20 cellular contexts compared by ENCODE assay signal in the genomic region with DNA sequence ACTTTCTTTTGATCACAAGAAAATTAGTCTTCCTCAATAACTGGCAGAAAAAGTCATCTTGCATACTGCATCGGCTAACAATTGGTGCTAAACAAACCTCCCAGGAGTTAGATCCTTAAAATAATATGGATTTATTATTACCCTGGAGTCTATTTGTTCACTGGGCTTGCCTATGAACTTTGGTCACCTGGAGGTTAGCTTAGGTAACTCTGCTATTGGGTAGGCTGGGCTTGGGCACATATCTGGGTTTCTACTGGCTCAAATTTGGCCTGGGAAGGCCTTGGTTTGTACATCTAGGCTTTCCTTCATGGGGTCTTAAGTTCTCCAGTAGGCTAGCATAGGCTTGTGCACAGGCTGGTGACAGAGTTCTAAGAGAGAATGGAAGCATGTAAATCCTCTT.
DNase-seq lines count a peak whose midpoint lies in the region; ATAC-seq, FAIRE-seq and TF ChIP-seq lines count a peak whose summit lies in the region.
"Had no signal": no experiment of that assay in that cellular context is flagged by ENCODE, and none has a peak within 500 bp of the region (broad histone marks: within the 10 kb centered on the region; RNA-seq: fewer than 3 reads in every experiment).

No MANE protein-coding gene starts in this region.

- H2AFZ ChIP-seq in HepG2 (ENCODE audit: low read length) = no peak overlapping the region

- no peak for TF ChIP-seq RAD21 in HepG2 (CRISPR knock-in tag; IDR thresholded peaks at IDR 0.05)

- 4% methylated on average over 1 of the region's 1 CpG for WGBS in HepG2 (ENCODE audit: low lambda C conversion rate)
- 14 to 71% (median 50%) methylated on average over 1 of the region's 1 CpG for WGBS in small intestine, 3 donors

- ATAC-seq in HepG2 (peak; percentile 50), GM18505 (IDR thresholded peaks at IDR 0.05; ENCODE audit: unreplicated experiment) (no peak), HG03025 (IDR thresholded peaks at IDR 0.05; ENCODE audit: low FRiP score, unreplicated experiment) (no peak)

- POLR2A ChIA-PET in HepG2 (lab: Yijun Ruan, JAX) = no interaction called here

- H3K36me3 Mint-ChIP-seq in glutamatergic neuron (ENCODE audit: unreplicated experiment) = no peaks in the 10 kb centered on the region
- H3K36me3 Mint-ChIP-seq: CD14-positive monocyte; CD4-positive, alpha-beta memory T cell had no signal

- TF ChIP-seq POLR2A in HepG2 (IDR thresholded peaks at IDR 0.05; ENCODE audit: insufficient read depth in 1 of 2, low read depth in 2 of 2, low read length in 2 of 2) = no peak
- TF ChIP-seq POLR2A in GM18505 (IDR thresholded peaks at IDR 0.05; ENCODE audit: borderline replicate concordance, extremely low read depth, insufficient read depth, insufficient read length) = no peak

- H3K27me3 ChIP-seq in HepG2 (ENCODE audit: control insufficient read depth in 1 of 2, insufficient read depth in 2 of 2, low read length in 2 of 2) = no peaks in the 10 kb centered on the region
- no peaks in the 10 kb centered on the region for H3K27me3 ChIP-seq in small intestine (ENCODE audit: control insufficient read depth in 2 of 2, insufficient read depth in 2 of 2, low read length in 2 of 2)

- H3K9ac ChIP-seq in HepG2 (ENCODE audit: insufficient read depth, low read depth, low read length) = no peak overlapping the region
- H3K9ac ChIP-seq: KMS-11 had no signal

- TF ChIP-seq EP300 in HepG2 (IDR thresholded peaks at IDR 0.05; ENCODE audit: low read depth in 2 of 2, low read length in 2 of 2) = no peak
- no peak for TF ChIP-seq EP300 in HepG2 (CRISPR knock-in tag; IDR thresholded peaks at IDR 0.05; ENCODE audit: borderline replicate concordance)

- H3K4me1 Mint-ChIP-seq in glutamatergic neuron (ENCODE audit: low read depth, unreplicated experiment) = peaks cover 20% of the 10 kb centered on the region
- H3K4me1 Mint-ChIP-seq: CD14-positive monocyte; CD4-positive, alpha-beta memory T cell; H9 had no signal

- H3K9me3 ChIP-seq in HepG2 (ENCODE audit: low read length) (no peaks in the 10 kb centered on the region), small intestine (ENCODE audit: control insufficient read depth, low read depth) (no peaks in the 10 kb centered on the region)

- H3K4me3 ChIP-seq in HepG2 (replicated peaks in 1 of 3; ENCODE audit: insufficient read depth in 1 of 3, low read depth in 2 of 3, low read length in 3 of 3) (no peak overlapping the region), small intestine (ENCODE audit: low read depth in 1 of 2, low read length in 2 of 2) (no peak overlapping the region)

- no peaks in the 10 kb centered on the region for H3K79me2 ChIP-seq in HepG2 (ENCODE audit: insufficient read depth, low read length)

- CTCF ChIA-PET in HepG2 (lab: Yijun Ruan, JAX; ENCODE audit: low intra/inter-chr PET ratio, low total read pairs) = no interaction called here

- peaks cover 6% of the 10 kb centered on the region; the same call in 1 of the 2 replicates for H3K4me1 ChIP-seq in HepG2 (ENCODE audit: insufficient read depth, low read length)
- no peaks in the 10 kb centered on the region for H3K4me1 ChIP-seq in small intestine (ENCODE audit: control insufficient read depth in 2 of 2, insufficient read depth in 1 of 2, low read depth in 1 of 2, low read length in 1 of 2)

- in situ Hi-C loops in HepG2 (cut with HindIII; ENCODE audit: extremely low pct_ligation_motif_present, low pct_unique_long_range_greater_than_20kb) = no loop called here

- no peaks in the 10 kb centered on the region for H3K36me3 ChIP-seq in HepG2 (replicated peaks in 1 of 2; ENCODE audit: control insufficient read depth in 1 of 2, insufficient read depth in 2 of 2, low read length in 2 of 2)
- H3K36me3 ChIP-seq in small intestine (ENCODE audit: control insufficient read depth in 2 of 2, insufficient read depth in 2 of 2, low read length in 2 of 2) = no peaks in the 10 kb centered on the region

- peak overlapping the region; percentile 62 for H3K4me3 Mint-ChIP-seq in glutamatergic neuron (ENCODE audit: unreplicated experiment)
- H3K4me3 Mint-ChIP-seq: CD14-positive monocyte; CD4-positive, alpha-beta memory T cell; H9 had no signal

- no peak overlapping the region for H3K4me2 ChIP-seq in HepG2 (ENCODE audit: low read depth, low read length)
- H3K4me2 ChIP-seq: KMS-11 had no signal

- no TSS peak for BruUV-seq in HepG2 (replicated peaks; lab: Mats Ljungman, UMichigan)

- H3K27ac Mint-ChIP-seq in glutamatergic neuron (ENCODE audit: unreplicated experiment) = no peak overlapping the region
- H3K27ac Mint-ChIP-seq: CD14-positive monocyte; CD4-positive, alpha-beta memory T cell; H9 had no signal

- no peaks in the 10 kb centered on the region for H4K20me1 ChIP-seq in HepG2 (ENCODE audit: insufficient read depth, low read length)

- TF ChIP-seq CTCF in glutamatergic neuron (IDR thresholded peaks at IDR 0.05; ENCODE audit: partially characterized antibody, unreplicated experiment) (no peak), HepG2 (CRISPR knock-in tag; IDR thresholded peaks at IDR 0.05) (no peak)

- no peak overlapping the region for H3K27ac ChIP-seq in HepG2 (ENCODE audit: extremely low read length, insufficient read depth, low read length)
- H3K27ac ChIP-seq in small intestine (ENCODE audit: low read depth in 1 of 2, low read length in 1 of 2) = no peak overlapping the region
- H3K27ac ChIP-seq: KMS-11 had no signal

- intact Hi-C loops in HepG2 (cut with micrococcal nuclease; ENCODE audit: unreplicated experiment) = no loop called here

- no peak for FAIRE-seq in HepG2 (lab: Jason Lieb, UNC)
- no peak for FAIRE-seq in small intestine (lab: Jason Lieb, UNC)
- FAIRE-seq: A204.1, GM19239, H1, HTR-8/SVneo had no signal

- H3K27me3 Mint-ChIP-seq in glutamatergic neuron (ENCODE audit: unreplicated experiment) = peaks cover 5% of the 10 kb centered on the region
- H3K27me3 Mint-ChIP-seq: CD4-positive, alpha-beta memory T cell had no signal

- H3K9me3 Mint-ChIP-seq in glutamatergic neuron (ENCODE audit: unreplicated experiment) = peaks cover 9% of the 10 kb centered on the region

- peak; percentile 15 for DNase-seq in HuH-7 (ENCODE audit: low spot score)
- no peak for DNase-seq in glutamatergic neuron
- DNase-seq in HepG2 (ENCODE audit: low spot score) = peak; percentile 2
- peak; percentile 66 for DNase-seq in small intestine
- DNase-seq in Ammon's horn (ENCODE audit: low spot score) = no peak
- no peak for DNase-seq in inferior parietal cortex (ENCODE audit: extremely low spot score)
- DNase-seq: ACHN; CD4-positive, alpha-beta memory T cell; DMS153; DMS79; GDM1; H9 had no signal

TF ChIP-seq in HepG2, 621 proteins besides CTCF, POLR2A, EP300 and RAD21:
- TF ChIP-seq, protein P1, sequence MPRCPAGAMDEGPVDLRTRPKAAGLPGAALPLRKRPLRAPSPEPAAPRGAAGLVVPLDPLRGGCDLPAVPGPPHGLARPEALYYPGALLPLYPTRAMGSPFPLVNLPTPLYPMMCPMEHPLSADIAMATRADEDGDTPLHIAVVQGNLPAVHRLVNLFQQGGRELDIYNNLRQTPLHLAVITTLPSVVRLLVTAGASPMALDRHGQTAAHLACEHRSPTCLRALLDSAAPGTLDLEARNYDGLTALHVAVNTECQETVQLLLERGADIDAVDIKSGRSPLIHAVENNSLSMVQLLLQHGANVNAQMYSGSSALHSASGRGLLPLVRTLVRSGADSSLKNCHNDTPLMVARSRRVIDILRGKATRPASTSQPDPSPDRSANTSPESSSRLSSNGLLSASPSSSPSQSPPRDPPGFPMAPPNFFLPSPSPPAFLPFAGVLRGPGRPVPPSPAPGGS (CRISPR knock-in tag; IDR thresholded peaks at IDR 0.05) = no peak
- TF ChIP-seq ZNF570 (CRISPR knock-in tag; IDR thresholded peaks at IDR 0.05; ENCODE audit: borderline replicate concordance) (no peak), NCOR1 (IDR thresholded peaks at IDR 0.05; ENCODE audit: borderline replicate concordance, low read length) (no peak), NR1H2 (CRISPR knock-in tag; IDR thresholded peaks at IDR 0.05; ENCODE audit: borderline replicate concordance, low read depth) (no peak), HDAC1 (CRISPR knock-in tag; IDR thresholded peaks at IDR 0.05) (no peak), PITX1 (CRISPR knock-in tag; IDR thresholded peaks at IDR 0.05) (no peak), ZNF569 (CRISPR knock-in tag; IDR thresholded peaks at IDR 0.05; ENCODE audit: borderline replicate concordance) (no peak), ZNF329 (CRISPR knock-in tag; IDR thresholded peaks at IDR 0.05; ENCODE audit: low read depth) (no peak)
- TF ChIP-seq, protein P2, sequence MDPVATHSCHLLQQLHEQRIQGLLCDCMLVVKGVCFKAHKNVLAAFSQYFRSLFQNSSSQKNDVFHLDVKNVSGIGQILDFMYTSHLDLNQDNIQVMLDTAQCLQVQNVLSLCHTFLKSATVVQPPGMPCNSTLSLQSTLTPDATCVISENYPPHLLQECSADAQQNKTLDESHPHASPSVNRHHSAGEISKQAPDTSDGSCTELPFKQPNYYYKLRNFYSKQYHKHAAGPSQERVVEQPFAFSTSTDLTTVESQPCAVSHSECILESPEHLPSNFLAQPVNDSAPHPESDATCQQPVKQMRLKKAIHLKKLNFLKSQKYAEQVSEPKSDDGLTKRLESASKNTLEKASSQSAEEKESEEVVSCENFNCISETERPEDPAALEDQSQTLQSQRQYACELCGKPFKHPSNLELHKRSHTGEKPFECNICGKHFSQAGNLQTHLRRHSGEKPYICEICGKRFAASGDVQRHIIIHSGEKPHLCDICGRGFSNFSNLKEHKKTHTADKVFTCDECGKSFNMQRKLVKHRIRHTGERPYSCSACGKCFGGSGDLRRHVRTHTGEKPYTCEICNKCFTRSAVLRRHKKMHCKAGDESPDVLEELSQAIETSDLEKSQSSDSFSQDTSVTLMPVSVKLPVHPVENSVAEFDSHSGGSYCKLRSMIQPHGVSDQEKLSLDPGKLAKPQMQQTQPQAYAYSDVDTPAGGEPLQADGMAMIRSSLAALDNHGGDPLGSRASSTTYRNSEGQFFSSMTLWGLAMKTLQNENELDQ (CRISPR knock-in tag; IDR thresholded peaks at IDR 0.05; ENCODE audit: borderline replicate concordance) = no peak

Comparison
In these comparisons a context has a peak if more than half of its experiments do, and no peak if none do; other contexts are left out.
1. DNase-seq: peak in HuH-7 (single experiment), HepG2 (single experiment) and small intestine (single experiment); none in glutamatergic neuron (single experiment), Ammon's horn (single experiment) and inferior parietal cortex (single experiment).